ENCODE assay signal across 29 cellular contexts in the genomic region with DNA sequence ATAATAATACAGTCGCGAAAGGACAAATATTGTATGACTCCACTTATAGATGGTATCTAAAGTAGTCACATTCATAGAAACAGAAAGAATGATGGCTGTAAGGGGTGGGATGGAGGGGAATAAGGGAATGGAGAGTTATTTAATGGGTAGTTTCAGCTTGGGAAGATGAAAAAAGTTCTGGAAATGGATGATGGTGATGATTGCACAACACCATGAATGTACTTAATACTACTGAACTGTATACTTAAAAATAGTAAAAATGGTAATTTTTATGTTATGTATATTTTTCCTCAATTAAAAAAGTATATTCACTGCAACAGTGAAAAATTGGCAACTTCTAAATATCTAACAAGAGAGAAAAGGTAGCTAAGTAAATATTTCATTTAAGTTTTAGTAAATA.
"Had no signal": no experiment of that assay in that cellular context is flagged by ENCODE, and none has a peak within 500 bp of the region (broad histone marks: within the 10 kb centered on the region; RNA-seq: fewer than 3 reads in every experiment).

No MANE protein-coding gene starts in this region.

- H3K36me3 ChIP-seq: stomach, suprapubic skin, thoracic aorta, thyroid gland, tibial artery, tibial nerve, transverse colon, upper lobe of left lung, upper lobe of right lung, uterus, vagina had no signal

- H3K27me3 ChIP-seq: stomach, suprapubic skin, testis, thyroid gland, tibial artery, tibial nerve, transverse colon, upper lobe of left lung, upper lobe of right lung, uterus, vagina had no signal

- ATAC-seq: stimulated activated effector memory CD8-positive, alpha-beta T cell treated with anti-CD3 and anti-CD28 coated beads, Interleukin-12 subunit alpha, Interleukin-12 subunit beta, amount 100 ng/mL, for 72 hours; stimulated activated memory B cell treated with anti-CD40 and anti-IgM and Interleukin-4, amounts not matched to agents 10 μg/mL and 1 μg/mL and 100 μg/mL, for 72 hours; stimulated activated naive B cell treated with anti-CD40 and anti-IgM and Interleukin-4, amounts not matched to agents 10 μg/mL and 1 μg/mL and 100 μg/mL, for 72 hours; stimulated activated naive CD8-positive, alpha-beta T cell treated with anti-CD3 and anti-CD28 coated beads, Interleukin-15, amount 100 ng/mL, for 72 hours; stimulated activated naive CD8-positive, alpha-beta T cell treated with anti-CD3 and anti-CD28 coated beads, Interleukin-15, Interleukin-2, amounts not matched to agents 100 U/mL and 50 U/mL, for 24 hours; upper lobe of right lung had no signal

- H3K36me3 Mint-ChIP-seq: stimulated activated effector memory CD8-positive, alpha-beta T cell treated with anti-CD3 and anti-CD28 coated beads, Interleukin-12 subunit alpha, Interleukin-12 subunit beta, amount 100 ng/mL, for 72 hours had no signal

- DNase-seq: stimulated activated CD4-positive, alpha-beta T cell treated with anti-CD3 and anti-CD28 coated beads, Interleukin-2, amount 100 ng/mL, for 48 hours; stimulated activated CD4-positive, alpha-beta T cell treated with anti-CD3 and anti-CD28 coated beads, Interleukin-4, amount 100 ng/mL, for 1 hour; stimulated activated CD4-positive, alpha-beta T cell treated with anti-CD3 and anti-CD28 coated beads, Interleukin-4, amount 100 ng/mL, for 24 hours; stimulated activated CD4-positive, alpha-beta T cell treated with anti-CD3 and anti-CD28 coated beads, Interleukin-4, amount 100 ng/mL, for 4 hours; stimulated activated CD8-positive, alpha-beta memory T cell treated with anti-CD3 and anti-CD28 coated beads, Interleukin-4, amount 100 ng/mL, for 48 hours; stimulated activated naive B cell treated with anti-CD40 and anti-IgM and Interleukin-4, amounts not matched to agents 10 μg/mL and 1 μg/mL and 100 μg/mL, for 72 hours; stimulated activated naive CD4-positive, alpha-beta T cell; stimulated activated naive CD4-positive, alpha-beta T cell treated with Interleukin-2 at 50 U/mL for 16 hours; stimulated activated naive CD8-positive, alpha-beta T cell treated with anti-CD3 and anti-CD28 coated beads, Interleukin-15, amount 100 ng/mL, for 72 hours; stimulated activated naive CD8-positive, alpha-beta T cell treated with anti-CD3 and anti-CD28 coated beads, Interleukin-15, Interleukin-2, amounts not matched to agents 100 U/mL and 50 U/mL, for 24 hours; stomach; substantia nigra; testis; thyroid gland; tibial artery; transverse colon; trophoblast cell; upper lobe of left lung; upper lobe of right lung; uterus had no signal

- H3K27me3 Mint-ChIP-seq: stimulated activated memory B cell treated with anti-CD40 and anti-IgM and Interleukin-4, amounts not matched to agents 10 μg/mL and 1 μg/mL and 100 μg/mL, for 72 hours; stimulated activated naive B cell treated with anti-CD40 and anti-IgM and Interleukin-4, amounts not matched to agents 10 μg/mL and 1 μg/mL and 100 μg/mL, for 72 hours; stimulated activated naive CD8-positive, alpha-beta T cell treated with anti-CD3 and anti-CD28 coated beads, Interleukin-15, amount 100 ng/mL, for 72 hours; stimulated activated naive CD8-positive, alpha-beta T cell treated with anti-CD3 and anti-CD28 coated beads, Interleukin-15, Interleukin-2, amounts not matched to agents 100 ng/mL and 50 ng/mL, for 24 hours; type B pancreatic cell had no signal

- H3K4me3 ChIP-seq: stomach, suprapubic skin, testis, thoracic aorta, thyroid gland, tibial artery, tibial nerve, transverse colon, upper lobe of left lung, upper lobe of right lung, uterus, vagina had no signal

- FAIRE-seq: urothelium cell line had no signal

- H3K4me1 Mint-ChIP-seq: stimulated activated effector memory CD8-positive, alpha-beta T cell treated with anti-CD3 and anti-CD28 coated beads, Interleukin-12 subunit alpha, Interleukin-12 subunit beta, amount 100 ng/mL, for 72 hours; stimulated activated memory B cell treated with anti-CD40 and anti-IgM and Interleukin-4, amounts not matched to agents 10 μg/mL and 1 μg/mL and 100 μg/mL, for 72 hours; stimulated activated naive CD8-positive, alpha-beta T cell treated with anti-CD3 and anti-CD28 coated beads, Interleukin-15, amount 100 ng/mL, for 72 hours had no signal

- H3K9me3 ChIP-seq: stomach, suprapubic skin, testis, thoracic aorta, thyroid gland, tibial artery, tibial nerve, transverse colon, upper lobe of left lung, upper lobe of right lung, uterus, vagina had no signal

- H3K4me1 ChIP-seq: stomach, suprapubic skin, testis, thyroid gland, tibial artery, transverse colon, upper lobe of left lung, upper lobe of right lung, uterus, vagina had no signal

- H3K4me3 Mint-ChIP-seq: stimulated activated effector memory CD8-positive, alpha-beta T cell treated with anti-CD3 and anti-CD28 coated beads, Interleukin-12 subunit alpha, Interleukin-12 subunit beta, amount 100 ng/mL, for 72 hours; stimulated activated memory B cell treated with anti-CD40 and anti-IgM and Interleukin-4, amounts not matched to agents 10 μg/mL and 1 μg/mL and 100 μg/mL, for 72 hours; stimulated activated naive B cell treated with anti-CD40 and anti-IgM and Interleukin-4, amounts not matched to agents 10 μg/mL and 1 μg/mL and 100 μg/mL, for 72 hours; stimulated activated naive CD8-positive, alpha-beta T cell treated with anti-CD3 and anti-CD28 coated beads, Interleukin-15, amount 100 ng/mL, for 72 hours; stimulated activated naive CD8-positive, alpha-beta T cell treated with anti-CD3 and anti-CD28 coated beads, Interleukin-15, Interleukin-2, amounts not matched to agents 100 ng/mL and 50 ng/mL, for 24 hours; type B pancreatic cell had no signal

- H3K27ac Mint-ChIP-seq: stimulated activated effector memory CD8-positive, alpha-beta T cell treated with anti-CD3 and anti-CD28 coated beads, Interleukin-12 subunit alpha, Interleukin-12 subunit beta, amount 100 ng/mL, for 72 hours; stimulated activated memory B cell treated with anti-CD40 and anti-IgM and Interleukin-4, amounts not matched to agents 10 μg/mL and 1 μg/mL and 100 μg/mL, for 72 hours; stimulated activated naive B cell treated with anti-CD40 and anti-IgM and Interleukin-4, amounts not matched to agents 10 μg/mL and 1 μg/mL and 100 μg/mL, for 72 hours; stimulated activated naive CD8-positive, alpha-beta T cell treated with anti-CD3 and anti-CD28 coated beads, Interleukin-15, Interleukin-2, amounts not matched to agents 100 ng/mL and 50 ng/mL, for 24 hours; type B pancreatic cell had no signal

- H3K9me3 Mint-ChIP-seq: stimulated activated naive CD8-positive, alpha-beta T cell treated with anti-CD3 and anti-CD28 coated beads, Interleukin-15, Interleukin-2, amounts not matched to agents 100 ng/mL and 50 ng/mL, for 24 hours had no signal

- H3K27ac ChIP-seq: stomach, suprapubic skin, testis, thoracic aorta, thyroid gland, tibial artery, tibial nerve, transverse colon, upper lobe of left lung, upper lobe of right lung, uterus, vagina had no signal
